21 cellular contexts compared by ENCODE assay signal in the genomic region with DNA sequence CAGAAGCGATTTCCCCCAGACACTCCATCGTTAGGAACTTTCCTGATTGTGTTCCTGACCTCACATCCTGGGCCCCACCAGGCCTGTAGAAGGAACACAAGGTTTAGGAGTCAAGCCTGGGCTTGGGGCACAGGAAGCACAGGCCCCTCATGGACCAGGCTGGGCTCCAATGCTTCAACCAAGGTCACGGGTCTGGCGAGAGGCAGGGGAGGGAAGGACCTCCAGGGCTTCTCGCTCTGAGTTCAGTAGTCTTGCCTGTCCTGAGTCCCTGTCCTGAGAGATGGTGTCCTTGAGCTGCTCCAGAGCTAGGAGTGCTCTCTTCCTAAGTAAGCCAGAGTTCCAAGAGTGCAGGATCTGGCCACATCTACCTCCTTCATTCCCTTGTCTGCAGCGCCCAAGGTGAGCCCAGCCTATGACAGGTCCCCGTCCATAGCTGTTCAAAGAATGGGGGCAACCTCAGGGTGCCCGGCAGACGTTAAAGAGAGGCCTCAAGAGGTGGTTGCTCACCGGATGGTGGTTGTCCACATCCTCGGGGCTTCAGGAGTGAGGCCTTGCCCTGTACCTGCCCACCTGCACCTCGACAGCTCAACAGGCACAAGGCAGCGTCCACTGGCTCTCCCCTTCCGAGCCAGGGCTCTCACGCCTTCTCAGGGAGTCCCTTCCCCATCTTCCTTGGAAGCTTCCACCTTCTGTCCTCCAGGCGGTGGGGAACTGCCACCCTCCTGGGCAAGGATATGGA. TPM values are rescaled to one million over a fixed set of nuclear protein-coding genes. Genes with fewer than 3 reads are reported as not detected.
DNase-seq lines count a peak whose midpoint lies in the region; ATAC-seq and TF ChIP-seq lines count a peak whose summit lies in the region.
"Had no signal": no experiment of that assay in that cellular context is flagged by ENCODE, and none has a peak within 500 bp of the region (broad histone marks: within the 10 kb centered on the region; RNA-seq: fewer than 3 reads in every experiment).

No MANE protein-coding gene starts in this region.

- H3K14ac ChIP-seq in mesenchymal stem cell (ENCODE audit: low read length in 2 of 2): no peak overlapping the region

- H3K4me2 ChIP-seq in HCT116 (ENCODE audit: low read length) (no peak overlapping the region), mesenchymal stem cell (ENCODE audit: low read length, poor library complexity, severe bottlenecking) (no peak overlapping the region)
- H3K4me2 ChIP-seq: GM23338 had no signal

- peaks cover 7% of the 10 kb centered on the region for H3K36me3 Mint-ChIP-seq in activated CD8-positive, alpha-beta T cell treated with anti-CD3 and anti-CD28 coated beads, Interleukin-2, amount 10 ng/mL, durations not matched to agents 7 days and 5 days (ENCODE audit: low read depth)
- peaks cover 4% of the 10 kb centered on the region for H3K36me3 Mint-ChIP-seq in activated CD8-positive, alpha-beta T cell treated with anti-CD3 and anti-CD28 coated beads for 36 hours (ENCODE audit: low read depth)
- H3K36me3 Mint-ChIP-seq in dendritic cell treated with granulocyte-macrophage colony-stimulating factor and Interleukin-4, amounts not matched to agents 40 ng/mL and 50 ng/mL, for 4 days (ENCODE audit: low read depth): peaks cover 66% of the 10 kb centered on the region
- peaks cover 24% of the 10 kb centered on the region for H3K36me3 Mint-ChIP-seq in stimulated activated effector memory CD8-positive, alpha-beta T cell treated with anti-CD3 and anti-CD28 coated beads, Interleukin-12 subunit alpha, Interleukin-12 subunit beta, amount 100 ng/mL, for 72 hours

- H2AFZ ChIP-seq in HCT116 (ENCODE audit: low read depth, low read length, poor library complexity, severe bottlenecking) (no peak overlapping the region), mesenchymal stem cell (ENCODE audit: low read depth, low read length) (no peak overlapping the region)
- H2AFZ ChIP-seq: GM23338 had no signal

- WGBS in mesenchymal stem cell: 91% methylated on average over 15 of the region's 16 CpGs

- H3K27me3 ChIP-seq in HCT116 (ENCODE audit: insufficient read depth, low read length): no peaks in the 10 kb centered on the region
- H3K27me3 ChIP-seq in mesenchymal stem cell (ENCODE audit: control insufficient read depth in 1 of 2, insufficient read depth in 1 of 2, low read length in 2 of 2): no peaks in the 10 kb centered on the region

- H3K9ac ChIP-seq in HCT116 (ENCODE audit: low read length) (no peak overlapping the region), mesenchymal stem cell (ENCODE audit: low read length) (no peak overlapping the region)

- DNase-seq in activated CD8-positive, alpha-beta T cell treated with anti-CD3 and anti-CD28 coated beads, Interleukin-2, amount 10 ng/mL, durations not matched to agents 7 days and 5 days: no peak
- no peak for DNase-seq in activated CD8-positive, alpha-beta T cell treated with anti-CD3 and anti-CD28 coated beads for 36 hours
- DNase-seq in HCT116 (ENCODE audit: low read depth, low spot score) (no peak), mesenchymal stem cell (no peak), NCI-H526 treated with DMSO at 0.1 percent for 48 hours (lab: John Stamatoyannopoulos, UW) (no peak)
- no peak for DNase-seq in stimulated activated effector memory CD8-positive, alpha-beta T cell treated with anti-CD3 and anti-CD28 coated beads, Interleukin-12 subunit alpha, Interleukin-12 subunit beta, amount 100 ng/mL, for 72 hours (ENCODE audit: low spot score in 2 of 2)
- DNase-seq: caudate nucleus; CD8-positive, alpha-beta memory T cell; effector memory CD8-positive, alpha-beta T cell; EL; KBM-7; NCI-H2081; NCI-H524 treated with DMSO at 0.1 percent for 48 hours; PC-3; stimulated activated CD4-positive, alpha-beta T cell treated with anti-CD3 and anti-CD28 coated beads, Interleukin-4, amount 100 ng/mL, for 4 hours; trophoblast cell had no signal

- peaks cover 11% of the 10 kb centered on the region for H3K79me1 ChIP-seq in mesenchymal stem cell (replicated peaks; ENCODE audit: low read length, poor library complexity, severe bottlenecking)

- no peak overlapping the region for H3K4ac ChIP-seq in mesenchymal stem cell (ENCODE audit: low read depth in 1 of 2, low read length in 2 of 2)

- no peak overlapping the region for H2AK5ac ChIP-seq in mesenchymal stem cell (ENCODE audit: low read length, severe bottlenecking)

- no peak overlapping the region for H3K18ac ChIP-seq in mesenchymal stem cell (ENCODE audit: low read depth in 1 of 2, low read length in 2 of 2)

- H3K23ac ChIP-seq in mesenchymal stem cell (ENCODE audit: low read length in 2 of 2): no peak overlapping the region

- CTCF ChIA-PET in activated CD8-positive, alpha-beta T cell treated with anti-CD3 and anti-CD28 coated beads, Interleukin-2, amount 10 ng/mL, durations not matched to agents 7 days and 5 days (lab: Charles Lee): interaction anchor here (0.7 to 1.5 kb wide), 4 partner anchors 9 to 204 kb away, joined by 3 to 4 read pairs (median 3); no protein-coding TSS in a partner anchor
- CTCF ChIA-PET in activated CD8-positive, alpha-beta T cell treated with anti-CD3 and anti-CD28 coated beads for 36 hours (lab: Charles Lee): no interaction called here
- CTCF ChIA-PET in HCT116 (lab: Charles Lee): no interaction called here

- no peaks in the 10 kb centered on the region for H3K27me3 Mint-ChIP-seq in activated CD8-positive, alpha-beta T cell treated with anti-CD3 and anti-CD28 coated beads, Interleukin-2, amount 10 ng/mL, durations not matched to agents 7 days and 5 days (ENCODE audit: low read depth)
- no peaks in the 10 kb centered on the region for H3K27me3 Mint-ChIP-seq in activated CD8-positive, alpha-beta T cell treated with anti-CD3 and anti-CD28 coated beads for 36 hours
- H3K27me3 Mint-ChIP-seq in dendritic cell treated with granulocyte-macrophage colony-stimulating factor and Interleukin-4, amounts not matched to agents 40 ng/mL and 50 ng/mL, for 4 days: peaks cover 6% of the 10 kb centered on the region
- H3K27me3 Mint-ChIP-seq: CD8-positive, alpha-beta memory T cell; effector memory CD8-positive, alpha-beta T cell had no signal

- no peaks in the 10 kb centered on the region for H3K79me2 ChIP-seq in HCT116 (ENCODE audit: insufficient read depth, low read length)

- no peak for ATAC-seq in activated CD8-positive, alpha-beta T cell treated with anti-CD3 and anti-CD28 coated beads, Interleukin-2, amount 10 ng/mL, durations not matched to agents 7 days and 5 days
- ATAC-seq in activated CD8-positive, alpha-beta T cell treated with anti-CD3 and anti-CD28 coated beads for 36 hours: no peak
- 0 out of 2 replicates have a peak, but pooled peaks have one; percentile 37 for ATAC-seq in HCT116
- no peak for ATAC-seq in stimulated activated effector memory CD8-positive, alpha-beta T cell treated with anti-CD3 and anti-CD28 coated beads, Interleukin-12 subunit alpha, Interleukin-12 subunit beta, amount 100 ng/mL, for 72 hours
- ATAC-seq in HG02970 (IDR thresholded peaks at IDR 0.05; ENCODE audit: low FRiP score, unreplicated experiment): no peak
- ATAC-seq: effector memory CD8-positive, alpha-beta T cell; GM23338 had no signal

- H3K9me2 ChIP-seq in HCT116 (ENCODE audit: insufficient read depth): no peaks in the 10 kb centered on the region

- H2BK15ac ChIP-seq in mesenchymal stem cell (ENCODE audit: low read depth, poor library complexity, severe bottlenecking): no peak overlapping the region

- H3K9me3 ChIP-seq in HCT116 (ENCODE audit: control insufficient read depth in 1 of 2, insufficient read depth in 1 of 2, low read depth in 1 of 2, low read length in 2 of 2) (no peaks in the 10 kb centered on the region), mesenchymal stem cell (ENCODE audit: control insufficient read depth, low read length) (no peaks in the 10 kb centered on the region)

- no peak overlapping the region for H2BK120ac ChIP-seq in mesenchymal stem cell (ENCODE audit: low read depth, low read length)

- no peak for TF ChIP-seq POLR2A in HCT116 (IDR thresholded peaks at IDR 0.05; ENCODE audit: borderline replicate concordance, extremely low read depth, insufficient read depth, insufficient read length)

- peak overlapping the region; percentile 55 for H3K27ac Mint-ChIP-seq in activated CD8-positive, alpha-beta T cell treated with anti-CD3 and anti-CD28 coated beads, Interleukin-2, amount 10 ng/mL, durations not matched to agents 7 days and 5 days
- no peak overlapping the region for H3K27ac Mint-ChIP-seq in activated CD8-positive, alpha-beta T cell treated with anti-CD3 and anti-CD28 coated beads for 36 hours
- peak overlapping the region; percentile 73 for H3K27ac Mint-ChIP-seq in dendritic cell treated with granulocyte-macrophage colony-stimulating factor and Interleukin-4, amounts not matched to agents 40 ng/mL and 50 ng/mL, for 4 days
- peak overlapping the region; percentile 75 for H3K27ac Mint-ChIP-seq in stimulated activated effector memory CD8-positive, alpha-beta T cell treated with anti-CD3 and anti-CD28 coated beads, Interleukin-12 subunit alpha, Interleukin-12 subunit beta, amount 100 ng/mL, for 72 hours
- H3K27ac Mint-ChIP-seq: GM23338 had no signal

- H4K8ac ChIP-seq in mesenchymal stem cell (ENCODE audit: low read length): no peak overlapping the region

- no peak overlapping the region for H4K91ac ChIP-seq in mesenchymal stem cell (ENCODE audit: low read length)

- H2BK5ac ChIP-seq in mesenchymal stem cell (ENCODE audit: low read depth, low read length, poor library complexity, severe bottlenecking): no peak overlapping the region

- no peaks in the 10 kb centered on the region for H3K9me3 Mint-ChIP-seq in activated CD8-positive, alpha-beta T cell treated with anti-CD3 and anti-CD28 coated beads, Interleukin-2, amount 10 ng/mL, durations not matched to agents 7 days and 5 days (ENCODE audit: insufficient read depth)
- no peaks in the 10 kb centered on the region for H3K9me3 Mint-ChIP-seq in activated CD8-positive, alpha-beta T cell treated with anti-CD3 and anti-CD28 coated beads for 36 hours
- no peaks in the 10 kb centered on the region for H3K9me3 Mint-ChIP-seq in dendritic cell treated with granulocyte-macrophage colony-stimulating factor and Interleukin-4, amounts not matched to agents 40 ng/mL and 50 ng/mL, for 4 days
- H3K9me3 Mint-ChIP-seq in stimulated activated effector memory CD8-positive, alpha-beta T cell treated with anti-CD3 and anti-CD28 coated beads, Interleukin-12 subunit alpha, Interleukin-12 subunit beta, amount 100 ng/mL, for 72 hours: no peaks in the 10 kb centered on the region
- H3K9me3 Mint-ChIP-seq: CD8-positive, alpha-beta memory T cell; effector memory CD8-positive, alpha-beta T cell; GM23338 had no signal

- H3K36me3 ChIP-seq in HCT116 (ENCODE audit: control insufficient read depth in 1 of 2, insufficient read depth in 2 of 2, low read length in 2 of 2) (peaks cover 3 to 4% of the 10 kb centered on the region in 2 experiments; a peak in 2 of 4 replicates), mesenchymal stem cell (ENCODE audit: control insufficient read depth in 1 of 2, insufficient read depth in 2 of 2, low read depth in 1 of 2, low read length in 2 of 2) (peaks cover 5 to 20% of the 10 kb centered on the region in 2 experiments)

- RAD21 ChIA-PET in HCT116 (lab: Charles Lee; ENCODE audit: low non-redundant PET in 1 of 2, low total read pairs in 2 of 2, uncharacterized antibody in 2 of 2, unreplicated experiment in 2 of 2): no interaction called here

- H3K4me1 ChIP-seq in HCT116 (ENCODE audit: control insufficient read depth in 1 of 2, insufficient read depth in 2 of 2, low read length in 2 of 2): peaks cover 0 to 5% of the 10 kb centered on the region in 2 experiments; a peak in 2 of 4 replicates
- peaks cover 3% of the 10 kb centered on the region for H3K4me1 ChIP-seq in mesenchymal stem cell (ENCODE audit: control insufficient read depth, insufficient read depth, low read depth, low read length)

- intact Hi-C loops in activated CD8-positive, alpha-beta T cell treated with anti-CD3 and anti-CD28 coated beads for 36 hours (cut with micrococcal nuclease): no loop called here
- intact Hi-C loops in HCT116 (cut with micrococcal nuclease): no loop called here
- intact Hi-C loops in dendritic cell treated with granulocyte-macrophage colony-stimulating factor and Interleukin-4, amounts not matched to agents 40 ng/mL and 50 ng/mL, for 4 days (cut with micrococcal nuclease): no loop called here

- H4K20me1 ChIP-seq in HCT116 (ENCODE audit: insufficient read depth): no peaks in the 10 kb centered on the region

- H3K4me1 Mint-ChIP-seq in activated CD8-positive, alpha-beta T cell treated with anti-CD3 and anti-CD28 coated beads, Interleukin-2, amount 10 ng/mL, durations not matched to agents 7 days and 5 days (ENCODE audit: low read depth): peaks cover 40% of the 10 kb centered on the region
- H3K4me1 Mint-ChIP-seq in activated CD8-positive, alpha-beta T cell treated with anti-CD3 and anti-CD28 coated beads for 36 hours (ENCODE audit: low read depth): peaks cover 38% of the 10 kb centered on the region
- H3K4me1 Mint-ChIP-seq in dendritic cell treated with granulocyte-macrophage colony-stimulating factor and Interleukin-4, amounts not matched to agents 40 ng/mL and 50 ng/mL, for 4 days (ENCODE audit: low read depth): peaks cover 59% of the 10 kb centered on the region
- peaks cover 62% of the 10 kb centered on the region for H3K4me1 Mint-ChIP-seq in stimulated activated effector memory CD8-positive, alpha-beta T cell treated with anti-CD3 and anti-CD28 coated beads, Interleukin-12 subunit alpha, Interleukin-12 subunit beta, amount 100 ng/mL, for 72 hours

- no TSS peak for BruUV-seq in HCT116 (replicated peaks; lab: Mats Ljungman, UMichigan)

- H3K4me3 ChIP-seq in HCT116 (replicated peaks in 1 of 2; ENCODE audit: low read depth in 1 of 2, low read length in 2 of 2) (no peak overlapping the region), mesenchymal stem cell (ENCODE audit: insufficient read depth in 1 of 2, low read depth in 1 of 2, low read length in 2 of 2) (no peak overlapping the region)
- H3K4me3 ChIP-seq: GM23338 had no signal

- POLR2A ChIA-PET in activated CD8-positive, alpha-beta T cell treated with anti-CD3 and anti-CD28 coated beads, Interleukin-2, amount 10 ng/mL, durations not matched to agents 7 days and 5 days (lab: Charles Lee): interaction anchor here (0.7 to 1.0 kb wide), 3 partner anchors 15 to 1594 kb away, joined by 3 read pairs; a partner anchor contains a TSS
- POLR2A ChIA-PET in activated CD8-positive, alpha-beta T cell treated with anti-CD3 and anti-CD28 coated beads for 36 hours (lab: Charles Lee): interaction anchor here (0.6 to 3.1 kb wide), 3 partner anchors 9 to 184 kb away, joined by 4 to 13 read pairs (median 9); a partner anchor contains a TSS
- POLR2A ChIA-PET in HCT116 (lab: Charles Lee): no interaction called here

- TF ChIP-seq RAD21 in HCT116 (IDR thresholded peaks at IDR 0.05; ENCODE audit: low read depth): no peak

- H2BK12ac ChIP-seq in mesenchymal stem cell (ENCODE audit: low read length in 2 of 2): no peak overlapping the region

- TF ChIP-seq CTCF in activated CD8-positive, alpha-beta T cell treated with anti-CD3 and anti-CD28 coated beads for 36 hours (IDR thresholded peaks at IDR 0.05): no peak
- no peak for TF ChIP-seq CTCF in HCT116 (IDR thresholded peaks at IDR 0.05 in 2 of 3, conservative IDR thresholded peaks at IDR 0.05 in 1 of 3; ENCODE audit: borderline replicate concordance in 1 of 3, insufficient read depth in 1 of 3, low read depth in 2 of 3, low read length in 2 of 3)

- no peak overlapping the region for H3K4me3 Mint-ChIP-seq in activated CD8-positive, alpha-beta T cell treated with anti-CD3 and anti-CD28 coated beads, Interleukin-2, amount 10 ng/mL, durations not matched to agents 7 days and 5 days
- H3K4me3 Mint-ChIP-seq in activated CD8-positive, alpha-beta T cell treated with anti-CD3 and anti-CD28 coated beads for 36 hours: no peak overlapping the region
- H3K4me3 Mint-ChIP-seq in dendritic cell treated with granulocyte-macrophage colony-stimulating factor and Interleukin-4, amounts not matched to agents 40 ng/mL and 50 ng/mL, for 4 days: no peak overlapping the region
- no peak overlapping the region for H3K4me3 Mint-ChIP-seq in stimulated activated effector memory CD8-positive, alpha-beta T cell treated with anti-CD3 and anti-CD28 coated beads, Interleukin-12 subunit alpha, Interleukin-12 subunit beta, amount 100 ng/mL, for 72 hours
- H3K4me3 Mint-ChIP-seq: effector memory CD8-positive, alpha-beta T cell; GM23338 had no signal

- H3K27ac ChIP-seq in HCT116 (ENCODE audit: low read depth, low read length) (no peak overlapping the region), mesenchymal stem cell (ENCODE audit: low read length, poor library complexity, severe bottlenecking) (no peak overlapping the region)
- H3K27ac ChIP-seq: VCaP had no signal

RNA-seq across cellular contexts. Expression of a gene that starts 1.6 kb away (rescaled TPM):
- total RNA-seq in activated CD8-positive, alpha-beta T cell treated with anti-CD3 and anti-CD28 coated beads, Interleukin-2, amount 10 ng/mL, durations not matched to agents 7 days and 5 days: not detected
- not detected for total RNA-seq in activated CD8-positive, alpha-beta T cell treated with anti-CD3 and anti-CD28 coated beads for 36 hours
- total RNA-seq in HCT116 (2021; ENCODE audit: unreplicated experiment): not detected
- polyA plus RNA-seq in HCT116 (2012): 0.05 and 0.10 TPM in 2 replicates
- polyA plus RNA-seq in mesenchymal stem cell (2013, experiment 1 of 2): not detected
- polyA plus RNA-seq in mesenchymal stem cell (2013, experiment 2 of 2): not detected
- total RNA-seq: CD8-positive, alpha-beta memory T cell; GM23338; osteoblast; PC-3 had no signal
- polyA plus RNA-seq: GM23338 had no signal

RNA-seq across cellular contexts. Expression of a gene that starts 10.6 kb away (rescaled TPM):
- total RNA-seq in activated CD8-positive, alpha-beta T cell treated with anti-CD3 and anti-CD28 coated beads, Interleukin-2, amount 10 ng/mL, durations not matched to agents 7 days and 5 days: 10 to 100 TPM; 42.4 to 44.0 TPM
- total RNA-seq in activated CD8-positive, alpha-beta T cell treated with anti-CD3 and anti-CD28 coated beads for 36 hours: 10 to 100 TPM; 17.9 to 18.4 TPM
- total RNA-seq in HCT116 (2021; ENCODE audit: unreplicated experiment): 100 TPM
- 129 TPM in 2 replicates for polyA plus RNA-seq in HCT116 (2012)
- 117 TPM for polyA plus RNA-seq in mesenchymal stem cell (2013, experiment 1 of 2)
- polyA plus RNA-seq in mesenchymal stem cell (2013, experiment 2 of 2): 116 TPM

RNA-seq across cellular contexts. Expression of a gene that starts 14.5 kb away (rescaled TPM):
- 10 to 100 TPM; 97.8 to 98.8 TPM for total RNA-seq in activated CD8-positive, alpha-beta T cell treated with anti-CD3 and anti-CD28 coated beads, Interleukin-2, amount 10 ng/mL, durations not matched to agents 7 days and 5 days
- 10 to 100 TPM; 67.4 to 68.8 TPM for total RNA-seq in activated CD8-positive, alpha-beta T cell treated with anti-CD3 and anti-CD28 coated beads for 36 hours
- total RNA-seq in HCT116 (2021; ENCODE audit: unreplicated experiment): 72.8 TPM
- polyA plus RNA-seq in HCT116 (2012): 61.6 and 66.2 TPM in 2 replicates
- 110 TPM for polyA plus RNA-seq in mesenchymal stem cell (2013, experiment 1 of 2)
- 119 TPM for polyA plus RNA-seq in mesenchymal stem cell (2013, experiment 2 of 2)

RNA-seq across cellular contexts. Expression of a gene that starts 24.9 kb away (rescaled TPM):
- total RNA-seq in activated CD8-positive, alpha-beta T cell treated with anti-CD3 and anti-CD28 coated beads, Interleukin-2, amount 10 ng/mL, durations not matched to agents 7 days and 5 days: 10 to 100 TPM; 80.1 to 81.6 TPM
- 100 to 1,000 TPM; 140 to 145 TPM for total RNA-seq in activated CD8-positive, alpha-beta T cell treated with anti-CD3 and anti-CD28 coated beads for 36 hours
- total RNA-seq in HCT116 (2021; ENCODE audit: unreplicated experiment): 129 TPM
- polyA plus RNA-seq in HCT116 (2012): 110 and 112 TPM in 2 replicates
- 16.4 TPM for polyA plus RNA-seq in mesenchymal stem cell (2013, experiment 1 of 2)
- polyA plus RNA-seq in mesenchymal stem cell (2013, experiment 2 of 2): 17.4 TPM

RNA-seq across cellular contexts. Expression of a gene that starts 36.6 kb away (rescaled TPM):
- 10 to 100 TPM; 89.0 to 89.5 TPM for total RNA-seq in activated CD8-positive, alpha-beta T cell treated with anti-CD3 and anti-CD28 coated beads, Interleukin-2, amount 10 ng/mL, durations not matched to agents 7 days and 5 days
- total RNA-seq in activated CD8-positive, alpha-beta T cell treated with anti-CD3 and anti-CD28 coated beads for 36 hours: 100 to 1,000 TPM; 106 to 120 TPM
- 88.2 TPM for total RNA-seq in HCT116 (2021; ENCODE audit: unreplicated experiment)
- 79.7 and 80.1 TPM in 2 replicates for polyA plus RNA-seq in HCT116 (2012)
- 29.8 TPM for polyA plus RNA-seq in mesenchymal stem cell (2013, experiment 1 of 2)
- polyA plus RNA-seq in mesenchymal stem cell (2013, experiment 2 of 2): 30.4 TPM
